21 cellular contexts compared by ENCODE assay signal in genomic region chr1:65804584-65804983, GRCh38.
"Had no signal": no experiment of that assay in that cellular context is flagged by ENCODE, and none has a peak within 500 bp of the region (broad histone marks: within the 10 kb centered on the region; RNA-seq: fewer than 3 reads in every experiment).

No MANE protein-coding gene starts in this region.

- H3K27ac ChIP-seq: brain microvascular endothelial cell, cardiac muscle cell, SJSA1 had no signal

- H3K4me3 Mint-ChIP-seq: activated B cell treated with CpG ODN at 0.5 μM for 24 hours; activated CD4-positive, alpha-beta memory T cell treated with anti-CD3 and anti-CD28 coated beads for 36 hours; activated CD4-positive, alpha-beta T cell treated with anti-CD3 and anti-CD28 coated beads, Interleukin-2, amount 10 ng/mL, durations not matched to agents 7 days and 5 days; activated naive CD4-positive, alpha-beta T cell treated with anti-CD3 and anti-CD28 coated beads, Interleukin-2, amount 10 ng/mL, durations not matched to agents 7 days and 5 days; activated naive CD8-positive, alpha-beta T cell treated with anti-CD3 and anti-CD28 coated beads for 36 hours; activated T-cell treated with anti-CD3 and anti-CD28 coated beads, Interleukin-2, amount 50 U/mL, for 4 hours; activated T-helper 17 cell treated with anti-CD3 and anti-CD28 coated beads, Interleukin-2, amount 50 U/mL, for 72 hours; T-helper 2 cell treated with Interferon-gamma antibody and Interleukin-4, amounts not matched to agents 5 μg/mL and 100 μg/mL, for 36 hours had no signal

- H3K4me1 Mint-ChIP-seq: activated B cell treated with CpG ODN at 0.5 μM for 24 hours; activated CD4-positive, alpha-beta T cell treated with anti-CD3 and anti-CD28 coated beads, Interleukin-2, amount 10 ng/mL, durations not matched to agents 7 days and 5 days; activated naive CD4-positive, alpha-beta T cell treated with anti-CD3 and anti-CD28 coated beads, Interleukin-2, amount 10 ng/mL, durations not matched to agents 7 days and 5 days; activated naive CD8-positive, alpha-beta T cell treated with anti-CD3 and anti-CD28 coated beads for 36 hours; activated T-helper 17 cell treated with anti-CD3 and anti-CD28 coated beads, Interleukin-2, amount 50 U/mL, for 72 hours had no signal

- H3K9me3 Mint-ChIP-seq: activated B cell treated with CpG ODN at 0.5 μM for 24 hours; activated CD4-positive, alpha-beta memory T cell treated with anti-CD3 and anti-CD28 coated beads for 36 hours; activated CD4-positive, alpha-beta T cell treated with anti-CD3 and anti-CD28 coated beads, Interleukin-2, amount 10 ng/mL, durations not matched to agents 7 days and 5 days; activated naive CD8-positive, alpha-beta T cell treated with anti-CD3 and anti-CD28 coated beads for 36 hours; activated T-cell treated with anti-CD3 and anti-CD28 coated beads, Interleukin-2, amount 50 U/mL, for 4 hours; T-helper 2 cell treated with Interferon-gamma antibody and Interleukin-4, amounts not matched to agents 5 μg/mL and 100 μg/mL, for 36 hours had no signal

- H3K4me3 ChIP-seq: cardiac muscle cell, SJSA1 had no signal

- DNase-seq: activated B cell treated with CpG ODN at 0.5 μM for 24 hours; activated CD4-positive, alpha-beta memory T cell treated with anti-CD3 and anti-CD28 coated beads for 36 hours; activated CD4-positive, alpha-beta T cell treated with anti-CD3 and anti-CD28 coated beads, Interleukin-2, amount 10 ng/mL, durations not matched to agents 7 days and 5 days; activated CD8-positive, alpha-beta memory T cell treated with anti-CD3 and anti-CD28 coated beads for 24 hours; activated gamma-delta T cell treated with Interleukin-2 at 50 U/mL for 16 hours; activated naive CD4-positive, alpha-beta T cell treated with anti-CD3 and anti-CD28 coated beads, Interleukin-2, amount 10 ng/mL, durations not matched to agents 7 days and 5 days; activated naive CD8-positive, alpha-beta T cell treated with anti-CD3 and anti-CD28 coated beads for 36 hours; activated T-cell treated with anti-CD3 and anti-CD28 coated beads, Interleukin-2, amount 50 U/mL, for 4 hours; brain microvascular endothelial cell; cerebellar nuclear complex; MM.1S; NCI-H2029 treated with DMSO at 0.1 percent for 48 hours; NCI-H524; SHP77; SW 1271 had no signal

- ATAC-seq: activated T-cell treated with anti-CD3 and anti-CD28 coated beads, Interleukin-2, amount 50 U/mL, for 4 hours; activated T-helper 17 cell treated with anti-CD3 and anti-CD28 coated beads, Interleukin-2, amount 50 U/mL, for 72 hours; Panc1; SK-N-SH treated with all-trans-retinoic acid at 6 μM for 48 hours had no signal

- H3K4me1 ChIP-seq: SJSA1 had no signal

- H3K27ac Mint-ChIP-seq: activated B cell treated with CpG ODN at 0.5 μM for 24 hours; activated CD4-positive, alpha-beta memory T cell treated with anti-CD3 and anti-CD28 coated beads for 36 hours; activated CD4-positive, alpha-beta T cell treated with anti-CD3 and anti-CD28 coated beads, Interleukin-2, amount 10 ng/mL, durations not matched to agents 7 days and 5 days; activated naive CD4-positive, alpha-beta T cell treated with anti-CD3 and anti-CD28 coated beads, Interleukin-2, amount 10 ng/mL, durations not matched to agents 7 days and 5 days; activated naive CD8-positive, alpha-beta T cell treated with anti-CD3 and anti-CD28 coated beads for 36 hours; activated T-helper 17 cell treated with anti-CD3 and anti-CD28 coated beads, Interleukin-2, amount 50 U/mL, for 72 hours; T-helper 2 cell treated with Interferon-gamma antibody and Interleukin-4, amounts not matched to agents 5 μg/mL and 100 μg/mL, for 36 hours had no signal

- H3K27me3 ChIP-seq: brain microvascular endothelial cell, cardiac muscle cell, SJSA1 had no signal

- H3K36me3 ChIP-seq: brain microvascular endothelial cell, cardiac muscle cell, SJSA1 had no signal

- H3K9me3 ChIP-seq: SJSA1 had no signal

- H3K36me3 Mint-ChIP-seq: activated CD4-positive, alpha-beta memory T cell treated with anti-CD3 and anti-CD28 coated beads for 36 hours; activated naive CD4-positive, alpha-beta T cell treated with anti-CD3 and anti-CD28 coated beads, Interleukin-2, amount 10 ng/mL, durations not matched to agents 7 days and 5 days; activated naive CD8-positive, alpha-beta T cell treated with anti-CD3 and anti-CD28 coated beads for 36 hours had no signal
